Comparison of ENCODE assay signal across 21 cellular contexts in the genomic region with DNA sequence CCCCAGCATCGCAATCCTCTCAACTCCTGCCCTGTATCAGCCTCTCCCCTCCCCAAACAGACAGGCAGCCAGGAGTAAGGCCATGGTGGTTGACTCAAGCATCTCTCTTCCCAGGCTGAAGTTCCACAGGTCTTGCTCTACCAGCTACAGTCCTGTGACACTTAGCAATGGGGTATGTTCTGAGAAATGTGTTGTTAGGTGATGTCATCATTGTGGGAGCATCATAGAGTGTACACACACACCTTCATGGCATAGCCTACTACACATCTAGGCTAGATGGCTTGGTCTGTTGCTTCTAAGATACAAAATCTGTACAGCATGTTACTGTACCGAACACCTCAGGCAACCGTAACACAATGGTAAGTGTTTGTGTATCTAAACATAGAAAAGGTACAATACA. TPM values are rescaled to one million over a fixed set of nuclear protein-coding genes. Genes with fewer than 3 reads are reported as not detected.
DNase-seq lines count a peak whose midpoint lies in the region; ATAC-seq, FAIRE-seq and TF ChIP-seq lines count a peak whose summit lies in the region.
"Had no signal": no experiment of that assay in that cellular context is flagged by ENCODE, and none has a peak within 500 bp of the region (broad histone marks: within the 10 kb centered on the region; RNA-seq: fewer than 3 reads in every experiment).

No MANE protein-coding gene starts in this region.

- POLR2A ChIA-PET in activated CD4-positive, alpha-beta T cell treated with anti-CD3 and anti-CD28 coated beads, Interleukin-2, amount 10 ng/mL, durations not matched to agents 7 days and 5 days (lab: Charles Lee), result no interaction called here
- POLR2A ChIA-PET in HEK293 (lab: Yijun Ruan, JAX) (no interaction called here), GM12878 (lab: Charles Lee) (interaction anchor here (0.6 kb wide), 1 partner anchor 139 kb away, joined by 5 read pairs; no protein-coding TSS in a partner anchor)

- TF ChIP-seq CTCF in HEK293 (tag by site-specific recombination; IDR thresholded peaks at IDR 0.05) (no peak), GM12878 (IDR thresholded peaks at IDR 0.05 in 2 of 3, conservative IDR thresholded peaks at IDR 0.05 in 1 of 3; ENCODE audit: control insufficient read depth in 2 of 3, extremely low read depth in 1 of 3, insufficient read depth in 1 of 3, low read depth in 3 of 3, low read length in 3 of 3) (no peak), kidney (IDR thresholded peaks at IDR 0.05; ENCODE audit: borderline replicate concordance, extremely low read depth, insufficient read depth) (no peak)

- SMC1A ChIA-PET in GM12878 (lab: Charles Lee; ENCODE audit: uncharacterized antibody, unreplicated experiment), result interaction anchor here (7.3 kb wide), 1 partner anchor 99 kb away, joined by 78 read pairs; no protein-coding TSS in a partner anchor

- TF ChIP-seq EP300 in GM12878 (IDR thresholded peaks at IDR 0.05; ENCODE audit: borderline replicate concordance in 1 of 2, control insufficient read depth in 1 of 2, low read depth in 2 of 2, low read length in 2 of 2), result no peak

- FAIRE-seq in GM12878 (lab: Jason Lieb, UNC) (no peak), kidney (lab: Jason Lieb, UNC) (no peak)
- FAIRE-seq: K562 had no signal

- H3K27me3 Mint-ChIP-seq in activated CD4-positive, alpha-beta T cell treated with anti-CD3 and anti-CD28 coated beads, Interleukin-2, amount 10 ng/mL, durations not matched to agents 7 days and 5 days, result peaks cover 2% of the 10 kb centered on the region

- CTCF ChIA-PET in activated CD4-positive, alpha-beta T cell treated with anti-CD3 and anti-CD28 coated beads, Interleukin-2, amount 10 ng/mL, durations not matched to agents 7 days and 5 days (lab: Charles Lee), result interaction anchor here (0.5 kb wide), 1 partner anchor 652 kb away, joined by 3 read pairs; no protein-coding TSS in a partner anchor
- CTCF ChIA-PET in HEK293 (lab: Yijun Ruan, JAX), result interaction anchor here (0.6 to 15.5 kb wide), 4 partner anchors 94 to 1207 kb away, joined by 3 to 361 read pairs (median 4); no protein-coding TSS in a partner anchor
- CTCF ChIA-PET in GM12878 (lab: Yijun Ruan, JAX), result interaction anchor here (1.1 to 11.6 kb wide), 4 partner anchors 27 to 1787 kb away, joined by 3 to 153 read pairs (median 4); no protein-coding TSS in a partner anchor

- H3K9ac ChIP-seq in GM12878 (ENCODE audit: control insufficient read depth, insufficient read depth, low read length), result no peak overlapping the region
- no peak overlapping the region for H3K9ac ChIP-seq in kidney (ENCODE audit: low read length in 2 of 2)
- H3K9ac ChIP-seq: BLaER1 had no signal

- intact Hi-C loops in GM12878 (cut with micrococcal nuclease; ENCODE audit: unreplicated experiment), result no loop called here
- intact Hi-C loops in kidney (cut with DNase I), result loop anchor here (5.0 kb wide), 1 partner anchor 102 kb away; no protein-coding TSS in a partner anchor

- no peak for DNase-seq in activated CD4-positive, alpha-beta T cell treated with anti-CD3 and anti-CD28 coated beads, Interleukin-2, amount 10 ng/mL, durations not matched to agents 7 days and 5 days
- no peak for DNase-seq in activated CD4-positive, alpha-beta T cell treated with anti-CD3 and anti-CD28 coated beads, Interleukin-2, amount 50 U/mL, for 48 hours
- DNase-seq in GM12878 (ENCODE audit: low read depth, low spot score), result no peak
- peak; percentile 59 for DNase-seq in renal cortical epithelial cell (ENCODE audit: low read depth)
- no peak for DNase-seq in stimulated activated CD4-positive, alpha-beta T cell treated with anti-CD3 and anti-CD28 coated beads, Interleukin-2, amount 100 ng/mL, for 24 hours
- DNase-seq in kidney, result no peak
- DNase-seq in CD1c-positive myeloid dendritic cell (ENCODE audit: extremely low spot score), result no peak
- DNase-seq: CD8-positive, alpha-beta T cell; DMS 273 treated with DMSO at 0.1 percent for 48 hours; DMS79; GDM1; GOT3; H7 had no signal

- H3K27ac ChIP-seq in HEK293 (ENCODE audit: extremely low read depth, low read depth, low read length) (no peak overlapping the region), GM12878 (ENCODE audit: control insufficient read depth, insufficient read depth) (no peak overlapping the region), kidney (ENCODE audit: low read depth in 2 of 2, low read length in 2 of 2) (no peak overlapping the region)
- H3K27ac ChIP-seq: 22Rv1, BLaER1 had no signal

- H3K4me2 ChIP-seq in GM12878 (ENCODE audit: control insufficient read depth, insufficient read depth), result no peak overlapping the region
- H3K4me2 ChIP-seq: BLaER1 had no signal

- H3K4me3 Mint-ChIP-seq in activated CD4-positive, alpha-beta T cell treated with anti-CD3 and anti-CD28 coated beads, Interleukin-2, amount 10 ng/mL, durations not matched to agents 7 days and 5 days, result no peak overlapping the region
- H3K4me3 Mint-ChIP-seq: CD14-positive monocyte; CD8-positive, alpha-beta T cell had no signal

- H3K36me3 Mint-ChIP-seq in activated CD4-positive, alpha-beta T cell treated with anti-CD3 and anti-CD28 coated beads, Interleukin-2, amount 10 ng/mL, durations not matched to agents 7 days and 5 days (ENCODE audit: low read depth), result no peaks in the 10 kb centered on the region
- H3K36me3 Mint-ChIP-seq: CD14-positive monocyte; CD8-positive, alpha-beta T cell had no signal

- H3K4me1 ChIP-seq in HEK293 (ENCODE audit: control insufficient read depth, insufficient read depth, low read length) (no peaks in the 10 kb centered on the region), GM12878 (ENCODE audit: control insufficient read depth, insufficient read depth, low read length) (no peaks in the 10 kb centered on the region), kidney (ENCODE audit: control insufficient read depth in 1 of 2, insufficient read depth in 1 of 2, low read depth in 1 of 2, low read length in 2 of 2) (peaks cover 0 to 20% of the 10 kb centered on the region in 2 donors)

- H2AFZ ChIP-seq in GM12878 (ENCODE audit: control insufficient read depth, low read depth, low read length), result no peak overlapping the region

- TF ChIP-seq POLR2A in GM12878 (IDR thresholded peaks at IDR 0.05; ENCODE audit: low read depth, low read length), result no peak

- no peaks in the 10 kb centered on the region for H3K9me3 Mint-ChIP-seq in activated CD4-positive, alpha-beta T cell treated with anti-CD3 and anti-CD28 coated beads, Interleukin-2, amount 10 ng/mL, durations not matched to agents 7 days and 5 days
- H3K9me3 Mint-ChIP-seq: CD14-positive monocyte; CD8-positive, alpha-beta T cell had no signal

- H3K79me2 ChIP-seq in GM12878 (ENCODE audit: control insufficient read depth, insufficient read depth, low read length), result no peaks in the 10 kb centered on the region

- H3K4me1 Mint-ChIP-seq in activated CD4-positive, alpha-beta T cell treated with anti-CD3 and anti-CD28 coated beads, Interleukin-2, amount 10 ng/mL, durations not matched to agents 7 days and 5 days, result peaks cover 5% of the 10 kb centered on the region

- ATAC-seq in GM12878, result no peak
- ATAC-seq: CD8-positive, alpha-beta T cell; K562 had no signal

- no peaks in the 10 kb centered on the region for H3K27me3 ChIP-seq in GM12878 (replicated peaks in 1 of 2; ENCODE audit: control insufficient read depth in 2 of 2, insufficient read depth in 2 of 2, low read length in 1 of 2)
- H3K27me3 ChIP-seq: BLaER1 had no signal

- H3K4me3 ChIP-seq in HEK293 (ENCODE audit: low read depth, low read length), result no peak overlapping the region
- H3K4me3 ChIP-seq in GM12878, result no peak overlapping the region
- no peak overlapping the region for H3K4me3 ChIP-seq in kidney (ENCODE audit: low read length in 2 of 2)
- H3K4me3 ChIP-seq: BLaER1, K562 had no signal

- in situ Hi-C loops in GM12878 (cut with MboI), result loop anchor here (5.0 kb wide), 2 partner anchors 97 to 547 kb away; no protein-coding TSS in a partner anchor

- H3K36me3 ChIP-seq in HEK293 (ENCODE audit: control insufficient read depth in 2 of 2, insufficient read depth in 1 of 2, low read length in 2 of 2) (no peaks in the 10 kb centered on the region), GM12878 (ENCODE audit: control insufficient read depth in 2 of 2, insufficient read depth in 2 of 2, low read length in 1 of 2) (no peaks in the 10 kb centered on the region), kidney (ENCODE audit: control insufficient read depth in 1 of 2, insufficient read depth in 2 of 2, low read length in 2 of 2) (no peaks in the 10 kb centered on the region)
- H3K36me3 ChIP-seq: BLaER1 had no signal

- no peak for TF ChIP-seq RAD21 in GM12878 (IDR thresholded peaks at IDR 0.05; ENCODE audit: insufficient read depth, low read depth, low read length)

- WGBS in GM12878 (ENCODE audit: insufficient coverage, insufficient replicate concordance, low lambda C conversion rate, missing lambda C conversion rate), result 69% methylated on average over 3 of the region's 3 CpGs

- H3K9me3 ChIP-seq in HEK293 (ENCODE audit: control insufficient read depth, insufficient read depth, low read depth, low read length) (no peaks in the 10 kb centered on the region), GM12878 (replicated peaks; ENCODE audit: control insufficient read depth, insufficient read depth, low read length) (no peaks in the 10 kb centered on the region), kidney (ENCODE audit: control insufficient read depth in 1 of 2, low read length in 2 of 2) (no peaks in the 10 kb centered on the region)
- H3K9me3 ChIP-seq: BLaER1 had no signal

- BruUV-seq in GM12878 (replicated peaks; lab: Mats Ljungman, UMichigan), result no TSS peak

- H3K27ac Mint-ChIP-seq in activated CD4-positive, alpha-beta T cell treated with anti-CD3 and anti-CD28 coated beads, Interleukin-2, amount 10 ng/mL, durations not matched to agents 7 days and 5 days, result peak overlapping the region; percentile 10
- H3K27ac Mint-ChIP-seq: CD14-positive monocyte; CD8-positive, alpha-beta T cell had no signal

- H4K20me1 ChIP-seq in GM12878 (ENCODE audit: control insufficient read depth, insufficient read depth), result no peaks in the 10 kb centered on the region
- H4K20me1 ChIP-seq: BLaER1 had no signal

- RAD21 ChIA-PET in GM12878 (lab: Charles Lee; ENCODE audit: unreplicated experiment), result interaction anchor here (1.4 kb wide), 1 partner anchor 98 kb away, joined by 4 read pairs; no protein-coding TSS in a partner anchor

RNA-seq across cellular contexts. Expression of a gene that starts 29.5 kb away (rescaled TPM):
- total RNA-seq in activated CD4-positive, alpha-beta T cell treated with anti-CD3 and anti-CD28 coated beads, Interleukin-2, amount 10 ng/mL, durations not matched to agents 7 days and 5 days, result under 1 TPM in 1 of 2 experiments, not detected in 1; 0.06 TPM
- 1.1 and 1.2 TPM in 2 replicates for total RNA-seq in GM12878 (2013; cell fraction: nucleolus; rRNA removed)
- 0.45 and 0.54 TPM in 2 replicates for total RNA-seq in GM12878 (2014; rRNA removed)
- total RNA-seq in GM12878 (2014; rRNA removed; fragmentation: Illumina TruSeq; extraction: Trizol), result 0.72 and 0.78 TPM in 2 replicates
- total RNA-seq in GM12878 (2021), result 0.56 TPM in 2 replicates
- 2.0 TPM for polyA plus RNA-seq in GM12878 (2011; ENCODE audit: low read depth)
- polyA plus RNA-seq in GM12878 (2011; rRNA removed), result 0.24 and 0.34 TPM in 2 replicates
- polyA plus RNA-seq in GM12878 (2011; cell fraction: cytosol; rRNA removed), result 0.23 and 0.25 TPM in 2 replicates
- polyA plus RNA-seq in GM12878 (2011; cell fraction: nucleus; rRNA removed), result 0.51 and 0.66 TPM in 2 replicates
- polyA plus RNA-seq in GM12878 (2012), result 3.0 and 5.4 TPM in 2 replicates
- 0.87 and 1.00 TPM in 2 replicates for polyA plus RNA-seq in GM12878 (2014; fragmentation: Illumina TruSeq; extraction: Trizol)
- under 1 TPM; 0.21 to 0.51 TPM for polyA plus RNA-seq in GM12878 (2014; fragmentation: Nextera tagmentation; extraction: Ambion mirVana)
- 0.67 and 0.74 TPM in 2 replicates for polyA plus RNA-seq in GM12878 (2014; rRNA removed)
- 1 to 10 TPM in 1 of 2 experiments, under 1 TPM in 1; 0.54 to 1.4 TPM for polyA plus RNA-seq in GM12878 (2016; fragmentation: Nextera tagmentation; extraction: Ambion mirVana)
- polyA minus RNA-seq in GM12878 (2011; rRNA and poly(A)+ RNA removed), result 0.67 and 0.80 TPM in 2 replicates
- not detected in 2 replicates for polyA minus RNA-seq in GM12878 (2011; cell fraction: cytosol; rRNA and poly(A)+ RNA removed)
- polyA minus RNA-seq in GM12878 (2011; cell fraction: nucleus; rRNA and poly(A)+ RNA removed), result 0.96 and 0.97 TPM in 2 replicates
- total RNA-seq in renal cortical epithelial cell, result 0.10 and 0.17 TPM in 2 replicates
- total RNA-seq in kidney, result 4.8 TPM
- polyA plus RNA-seq in kidney (ENCODE audit: insufficient read depth, low read depth, low replicate concordance), result 1.1 TPM
- total RNA-seq: CD8-positive, alpha-beta T cell; Daoy had no signal
- polyA plus RNA-seq: AG04450, IMR-90 had no signal
